Comparison of ENCODE assay signal across 12 cellular contexts in the genomic region with DNA sequence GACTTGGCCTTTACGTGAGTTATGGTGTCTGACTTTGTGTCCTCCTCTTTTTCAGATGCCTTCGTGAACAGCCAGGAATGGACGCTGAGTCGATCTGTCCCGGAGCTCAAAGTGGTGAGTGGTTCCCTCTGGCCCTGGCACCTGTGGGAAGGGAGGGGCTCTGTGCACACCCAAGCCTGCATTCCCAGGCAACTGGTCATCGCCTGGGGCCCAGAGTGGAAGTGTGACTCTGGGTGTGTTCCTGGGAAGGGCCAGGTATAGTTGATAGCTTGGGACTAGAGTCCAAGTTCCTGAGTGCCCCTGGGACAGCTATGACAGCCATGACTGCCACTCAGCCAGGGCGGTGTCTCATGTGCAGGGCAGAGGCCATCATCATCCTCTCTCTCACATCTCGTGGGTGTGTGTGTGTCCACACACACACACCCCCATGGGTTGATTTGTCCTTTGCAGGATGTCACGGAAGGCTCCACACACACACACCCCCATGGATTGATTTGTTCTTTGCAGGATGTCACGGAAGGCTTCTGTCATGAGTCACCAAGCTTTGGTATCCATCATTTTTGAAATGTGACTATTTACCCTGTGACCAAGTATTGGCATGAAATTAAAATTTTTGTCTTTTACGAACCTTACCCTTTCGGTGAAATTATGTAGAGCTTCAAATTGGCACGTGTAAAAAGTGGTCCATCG.
DNase-seq lines count a peak whose midpoint lies in the region; FAIRE-seq and TF ChIP-seq lines count a peak whose summit lies in the region.
"Had no signal": no experiment of that assay in that cellular context is flagged by ENCODE, and none has a peak within 500 bp of the region (broad histone marks: within the 10 kb centered on the region; RNA-seq: fewer than 3 reads in every experiment).

No MANE protein-coding gene starts in this region.

- H3K79me2 ChIP-seq in osteoblast (ENCODE audit: insufficient read depth, low read length), result peaks cover 38% of the 10 kb centered on the region

- TF ChIP-seq CTCF in osteoblast (IDR thresholded peaks at IDR 0.05; ENCODE audit: extremely low read depth, low read depth, low read length), result no peak

- FAIRE-seq in RCC 7860 (lab: Jason Lieb, UNC), result peak; percentile 60

- H3K4me2 ChIP-seq in osteoblast (ENCODE audit: insufficient read depth, low read length), result no peak overlapping the region

- DNase-seq in EH (ENCODE audit: low read depth) (peak; percentile 58), RCC 7860 (ENCODE audit: low spot score) (peak; percentile 66), fibroblast of peridontal ligament (ENCODE audit: extremely low read depth) (peak; percentile 20), osteoblast (ENCODE audit: insufficient read length, low spot score, missing footprints) (peak; percentile 72), NCI-H2171 (lab: John Stamatoyannopoulos, UW) (no peak), SKM-1 (lab: John Stamatoyannopoulos, UW; ENCODE audit: unreplicated experiment) (no peak)
- no peak for DNase-seq in activated T-cell treated with anti-CD3 and anti-CD28 coated beads, Interleukin-2, amount 50 U/mL, for 1 hour
- DNase-seq in NK-92 treated with Interleukin-12 subunit alpha and Interleukin-12 subunit beta, amount 100 ng/mL, for 24 hours (lab: John Stamatoyannopoulos, UW), result no peak
- DNase-seq: activated CD8-positive, alpha-beta memory T cell treated with anti-CD3 and anti-CD28 coated beads for 24 hours; NCI-H510A treated with DMSO at 0.1 percent for 48 hours; T-cell had no signal

- peaks cover 10% of the 10 kb centered on the region for H3K4me1 ChIP-seq in osteoblast (ENCODE audit: insufficient read depth, low read length)

- H3K9me3 ChIP-seq in osteoblast (ENCODE audit: low read depth, low read length), result no peaks in the 10 kb centered on the region

- no peaks in the 10 kb centered on the region for H3K27me3 ChIP-seq in osteoblast (ENCODE audit: insufficient read depth, low read length)

- peaks cover 27% of the 10 kb centered on the region for H4K20me1 ChIP-seq in osteoblast (ENCODE audit: insufficient read depth, low read length)

- H3K27ac ChIP-seq in osteoblast (ENCODE audit: low read depth, low read length), result peak overlapping the region; percentile 22
- H3K27ac ChIP-seq: C4-2B had no signal

- peaks cover 9% of the 10 kb centered on the region for H3K36me3 ChIP-seq in osteoblast (ENCODE audit: insufficient read depth, low read length)

- H2AFZ ChIP-seq in osteoblast (ENCODE audit: low read length), result no peak overlapping the region

- H3K4me3 ChIP-seq in osteoblast (ENCODE audit: insufficient read depth, low read length), result no peak overlapping the region

Comparison
In these comparisons a context has a peak if more than half of its experiments do, and no peak if none do; other contexts are left out.
1. DNase-seq: peak in EH (single experiment), RCC 7860 (single experiment), fibroblast of peridontal ligament (single experiment) and osteoblast (single experiment); none in activated T-cell treated with anti-CD3 and anti-CD28 coated beads, Interleukin-2, amount 50 U/mL, for 1 hour (single experiment), NK-92 treated with Interleukin-12 subunit alpha and Interleukin-12 subunit beta, amount 100 ng/mL, for 24 hours (single experiment), NCI-H2171 (single experiment) and SKM-1 (single experiment).